Comparison of ENCODE assay signal across 19 cellular contexts in genomic region chr12:13220848-13221247, GRCh38. TPM values are rescaled to one million over a fixed set of nuclear protein-coding genes. Genes with fewer than 3 reads are reported as not detected.
DNase-seq lines count a peak whose midpoint lies in the region; ATAC-seq and TF ChIP-seq lines count a peak whose summit lies in the region.
"Had no signal": no experiment of that assay in that cellular context is flagged by ENCODE, and none has a peak within 500 bp of the region (broad histone marks: within the 10 kb centered on the region; RNA-seq: fewer than 3 reads in every experiment).

No MANE protein-coding gene starts in this region.

- H3K27me3 ChIP-seq in GM23248 (replicated peaks; ENCODE audit: insufficient read depth), result no peaks in the 10 kb centered on the region
- no peaks in the 10 kb centered on the region for H3K27me3 ChIP-seq in SK-N-SH (ENCODE audit: insufficient read depth)
- H3K27me3 ChIP-seq: Peyer's patch had no signal

- no peaks in the 10 kb centered on the region for H3K4me1 Mint-ChIP-seq in activated CD4-positive, alpha-beta memory T cell treated with anti-CD3 and anti-CD28 coated beads for 36 hours (ENCODE audit: low read depth)
- H3K4me1 Mint-ChIP-seq: CD14-positive monocyte had no signal

- H3K9me2 ChIP-seq in GM23248 (ENCODE audit: insufficient read depth), result no peaks in the 10 kb centered on the region
- H3K9me2 ChIP-seq in SK-N-SH, result no peaks in the 10 kb centered on the region

- H3K27me3 Mint-ChIP-seq in activated CD4-positive, alpha-beta memory T cell treated with anti-CD3 and anti-CD28 coated beads for 36 hours, result peaks cover 3% of the 10 kb centered on the region

- peaks cover 4% of the 10 kb centered on the region for H3K36me3 Mint-ChIP-seq in activated CD4-positive, alpha-beta memory T cell treated with anti-CD3 and anti-CD28 coated beads for 36 hours
- H3K36me3 Mint-ChIP-seq: CD14-positive monocyte had no signal

- no peak for TF ChIP-seq RAD21 in SK-N-SH (IDR thresholded peaks at IDR 0.05; ENCODE audit: low read length)

- H2AFZ ChIP-seq in GM23248 (no peak overlapping the region), SK-N-SH (ENCODE audit: low read depth) (no peak overlapping the region)

- H3K27ac Mint-ChIP-seq in activated CD4-positive, alpha-beta memory T cell treated with anti-CD3 and anti-CD28 coated beads for 36 hours, result no peak overlapping the region
- H3K27ac Mint-ChIP-seq: CD14-positive monocyte had no signal

- POLR2A ChIA-PET in SK-N-SH (lab: Yijun Ruan, JAX), result no interaction called here
- POLR2A ChIA-PET in activated CD4-positive, alpha-beta memory T cell treated with anti-CD3 and anti-CD28 coated beads for 36 hours (lab: Charles Lee), result no interaction called here

- DNase-seq in AG08395 (ENCODE audit: low spot score) (peak; percentile 41), GM23248 (peak; percentile 71), SK-N-SH (no peak), fibroblast of the aortic adventitia (ENCODE audit: low read depth) (peak; percentile 46), NCI-H2196 (lab: John Stamatoyannopoulos, UW; ENCODE audit: unreplicated experiment) (no peak)
- DNase-seq in activated CD4-positive, alpha-beta memory T cell treated with anti-CD3 and anti-CD28 coated beads for 36 hours, result no peak
- DNase-seq in activated effector memory CD4-positive, alpha-beta T cell treated with anti-CD3 and anti-CD28 coated beads, Interleukin-2, amount 50 U/mL, for 16 hours, result no peak
- DNase-seq: Caco-2, NCI-H1048, NCI-H1436 treated with DMSO at 0.1 percent for 48 hours, NCI-H2029 treated with DMSO at 0.1 percent for 48 hours, NCI-H510A treated with DMSO at 0.1 percent for 48 hours, Peyer's patch, SHP77 had no signal

- no peak for ATAC-seq in HG03196 (IDR thresholded peaks at IDR 0.05; ENCODE audit: unreplicated experiment)
- ATAC-seq: HCT116, HepG2 had no signal

- no peak overlapping the region for H3K4me3 Mint-ChIP-seq in activated CD4-positive, alpha-beta memory T cell treated with anti-CD3 and anti-CD28 coated beads for 36 hours
- H3K4me3 Mint-ChIP-seq: CD14-positive monocyte had no signal

- in situ Hi-C loops in GM23248 (cut with MboI), result loop anchor here (10.0 kb wide), 1 partner anchor 306 kb away; no protein-coding TSS in a partner anchor

- intact Hi-C loops in activated CD4-positive, alpha-beta memory T cell treated with anti-CD3 and anti-CD28 coated beads for 36 hours (cut with micrococcal nuclease), result no loop called here

- peak overlapping the region; percentile 88 for H3K27ac ChIP-seq in GM23248
- H3K27ac ChIP-seq in SK-N-SH (ENCODE audit: low read depth in 2 of 2, low read length in 1 of 2), result 0 out of 4 replicates have a peak overlapping the region, but pooled peaks of 1 of the 2 experiments have one; percentile 8
- H3K27ac ChIP-seq: KMS-11, Peyer's patch had no signal

- WGBS in GM23248 (ENCODE audit: low coverage in 1 of 2, low lambda C conversion rate in 2 of 2, missing lambda C conversion rate in 2 of 2), 2 experiments, result 2 to 3% methylated on average over 3 of the region's 3 CpGs
- 53% methylated on average over 3 of the region's 3 CpGs for WGBS in SK-N-SH (ENCODE audit: low lambda C conversion rate)

- peak overlapping the region; percentile 2 for H3K4me2 ChIP-seq in GM23248 (ENCODE audit: unreplicated experiment)
- H3K4me2 ChIP-seq in SK-N-SH, result no peak overlapping the region
- H3K4me2 ChIP-seq: KMS-11 had no signal

- H3K79me2 ChIP-seq in GM23248 (ENCODE audit: insufficient read depth) (peaks cover 6% of the 10 kb centered on the region; the same call in 1 of the 2 replicates), SK-N-SH (ENCODE audit: insufficient read depth) (no peaks in the 10 kb centered on the region)

- H3K9ac ChIP-seq in GM23248 (0 out of 2 replicates have a peak overlapping the region, but pooled peaks have one; percentile 61), SK-N-SH (no peak overlapping the region)
- H3K9ac ChIP-seq: KMS-11 had no signal

- CTCF ChIA-PET in SK-N-SH (lab: Yijun Ruan, JAX), result interaction anchor here (2.0 to 6.0 kb wide), 2 partner anchors 9 to 305 kb away, joined by 10 to 58 read pairs; no protein-coding TSS in a partner anchor
- CTCF ChIA-PET in activated CD4-positive, alpha-beta memory T cell treated with anti-CD3 and anti-CD28 coated beads for 36 hours (lab: Charles Lee), result interaction anchor here (0.6 to 2.7 kb wide), 2 partner anchors 9 to 1086 kb away, joined by 3 to 10 read pairs; no protein-coding TSS in a partner anchor

- TF ChIP-seq EP300 in SK-N-SH (IDR thresholded peaks at IDR 0.05; ENCODE audit: borderline replicate concordance in 1 of 2, low read depth in 1 of 2, low read length in 1 of 2), result no peak; a peak in 1 of 4 replicates

- H3K4me3 ChIP-seq in GM23248 (no peak overlapping the region), SK-N-SH (ENCODE audit: low read depth in 2 of 2, low read length in 1 of 2) (no peak overlapping the region), fibroblast of the aortic adventitia (ENCODE audit: low read depth, low read length) (no peak overlapping the region)
- H3K4me3 ChIP-seq: Peyer's patch had no signal

- H3K9me3 Mint-ChIP-seq in activated CD4-positive, alpha-beta memory T cell treated with anti-CD3 and anti-CD28 coated beads for 36 hours, result peaks cover 3% of the 10 kb centered on the region

- H3F3A ChIP-seq in GM23248 (ENCODE audit: insufficient read depth) (peaks cover 95% of the 10 kb centered on the region), SK-N-SH (replicated peaks; ENCODE audit: insufficient read depth) (peaks cover 13% of the 10 kb centered on the region)

- H3K4me1 ChIP-seq in GM23248 (ENCODE audit: insufficient read depth) (peaks cover 92% of the 10 kb centered on the region), SK-N-SH (ENCODE audit: control insufficient read depth in 1 of 2, insufficient read depth in 2 of 2, low read depth in 1 of 2, low read length in 1 of 2) (no peaks in the 10 kb centered on the region)
- H3K4me1 ChIP-seq: Peyer's patch had no signal

- TF ChIP-seq CTCF in SK-N-SH (IDR thresholded peaks at IDR 0.05) (no peak), fibroblast of the aortic adventitia (IDR thresholded peaks at IDR 0.05; ENCODE audit: insufficient read depth, low read length) (no peak)

- H3K36me3 ChIP-seq in GM23248 (ENCODE audit: low read depth) (peaks cover 28% of the 10 kb centered on the region), SK-N-SH (replicated peaks in 1 of 2; ENCODE audit: control insufficient read depth in 1 of 2, insufficient read depth in 2 of 2, low read length in 1 of 2) (peaks cover 3 to 35% of the 10 kb centered on the region in 2 experiments)

- H4K20me1 ChIP-seq in GM23248 (ENCODE audit: insufficient read depth) (no peaks in the 10 kb centered on the region), SK-N-SH (ENCODE audit: insufficient read depth) (no peaks in the 10 kb centered on the region)

- H3K9me3 ChIP-seq in GM23248 (ENCODE audit: low read depth) (no peaks in the 10 kb centered on the region), SK-N-SH (no peaks in the 10 kb centered on the region)
- H3K9me3 ChIP-seq: Peyer's patch had no signal

TF ChIP-seq in SK-N-SH, 30 proteins besides CTCF, POLR2A, EP300 and RAD21:
- TF ChIP-seq PBX3 (IDR thresholded peaks at IDR 0.05), result peak; percentile 78
- TF ChIP-seq RXRA (IDR thresholded peaks at IDR 0.05; ENCODE audit: borderline replicate concordance, low read depth), result peak; percentile 27; the same call in 1 of the 2 replicates
- peak; percentile 15; the same call in 1 of the 2 replicates for TF ChIP-seq FOSL2 (IDR thresholded peaks at IDR 0.05; ENCODE audit: borderline replicate concordance, low read depth)
- peak; percentile 43; the same call in 1 of the 2 replicates for TF ChIP-seq TCF12 (IDR thresholded peaks at IDR 0.05)
- TF ChIP-seq JUND (IDR thresholded peaks at IDR 0.05), result 0 out of 2 replicates have a peak, but pooled peaks have one; percentile 27
- TF ChIP-seq TEAD4 (IDR thresholded peaks at IDR 0.05; ENCODE audit: borderline replicate concordance, insufficient read depth), result peak; percentile 41; the same call in 1 of the 2 replicates
- no peak for TF ChIP-seq ZBTB33 (IDR thresholded peaks at IDR 0.05; ENCODE audit: borderline replicate concordance, low read depth)
- no peak for TF ChIP-seq NRF1 (IDR thresholded peaks at IDR 0.05; ENCODE audit: low read depth, low read length)
- no peak for TF ChIP-seq POLR2AphosphoS5 (IDR thresholded peaks at IDR 0.05; ENCODE audit: low read depth, low read length)

RNA-seq across cellular contexts. Expression of gene EMP1, which starts 24.3 kb away (rescaled TPM):
- 631 and 744 TPM in 2 replicates for total RNA-seq in GM23248 (2014; rRNA removed; shearing (Covaris generic))
- polyA plus RNA-seq in GM23248 (2016; fragmentation: Nextera tagmentation; extraction: Ambion mirVana) (496 and 518 TPM in 2 replicates), SK-N-SH (2012; rRNA removed) (67.4 and 111 TPM in 2 replicates)
- 53.2 and 70.1 TPM in 2 replicates for polyA plus RNA-seq in SK-N-SH (2012; cell fraction: cytosol; rRNA removed)
- 77.6 and 144 TPM in 2 replicates for polyA plus RNA-seq in SK-N-SH (2012; cell fraction: nucleus; rRNA removed)
- 19.1 and 244 TPM in 2 replicates for total RNA-seq in fibroblast of the aortic adventitia (ENCODE audit: low replicate concordance)
- total RNA-seq in activated CD4-positive, alpha-beta memory T cell treated with anti-CD3 and anti-CD28 coated beads for 36 hours, result 10 to 100 TPM; 54.4 to 57.3 TPM

Comparison
In these comparisons a context has a peak if more than half of its experiments do, and no peak if none do; other contexts are left out.
1. DNase-seq: peak in AG08395 (single experiment), GM23248 (single experiment) and fibroblast of the aortic adventitia (single experiment); none in SK-N-SH (single experiment), NCI-H2196 (single experiment), activated CD4-positive, alpha-beta memory T cell treated with anti-CD3 and anti-CD28 coated beads for 36 hours (single experiment) and activated effector memory CD4-positive, alpha-beta T cell treated with anti-CD3 and anti-CD28 coated beads, Interleukin-2, amount 50 U/mL, for 16 hours (single experiment).